In the genomic region with DNA sequence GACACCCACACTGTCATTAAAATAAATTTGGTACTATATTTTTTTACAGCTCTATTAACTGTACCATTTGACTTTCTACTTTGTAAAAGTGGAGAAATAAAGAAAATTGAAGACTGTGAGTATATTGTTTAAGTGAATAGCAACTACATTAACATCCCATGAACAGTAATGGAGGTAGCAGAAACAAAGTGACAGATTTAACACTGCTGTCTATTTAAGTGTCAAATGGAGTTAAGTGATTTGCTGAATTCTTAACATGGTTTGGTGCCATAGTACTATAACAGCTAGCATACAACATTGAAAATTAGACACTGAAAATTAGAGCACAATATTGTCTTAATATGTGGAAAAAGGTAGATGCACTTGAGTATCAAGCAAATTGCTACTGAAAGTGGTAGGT, we compare ENCODE assay signal across 25 cellular contexts.
"Had no signal": no experiment of that assay in that cellular context is flagged by ENCODE, and none has a peak within 500 bp of the region (broad histone marks: within the 10 kb centered on the region; RNA-seq: fewer than 3 reads in every experiment).

No MANE protein-coding gene starts in this region.

- H3K9me3 Mint-ChIP-seq: dendritic cell treated with granulocyte-macrophage colony-stimulating factor and Interleukin-4, amounts not matched to agents 40 ng/mL and 50 ng/mL, for 4 days; effector memory CD8-positive, alpha-beta T cell; endodermal cell had no signal

- DNase-seq: colonic mucosa; cortex of kidney; dermis blood vessel endothelial cell; dorsolateral prefrontal cortex; effector CD4-positive, alpha-beta T cell; effector CD8-positive, alpha-beta T cell; effector memory CD4-positive, alpha-beta T cell; effector memory CD8-positive, alpha-beta T cell; endodermal cell; erythroblast; esophagus squamous epithelium; foreskin fibroblast; foreskin keratinocyte; foreskin melanocyte; gastrocnemius medialis; glutamatergic neuron; head of caudate nucleus; heart left ventricle; heart right ventricle had no signal

- ATAC-seq: effector memory CD8-positive, alpha-beta T cell; esophagus mucosa; foreskin keratinocyte; gastrocnemius medialis; gastroesophageal sphincter; heart left ventricle; heart right ventricle had no signal

- H3K4me3 ChIP-seq: colonic mucosa, coronary artery, dorsolateral prefrontal cortex, esophagus muscularis mucosa, esophagus squamous epithelium, gastrocnemius medialis, gastroesophageal sphincter, heart left ventricle, heart right ventricle had no signal

- H3K27ac ChIP-seq: colonic mucosa, coronary artery, dorsolateral prefrontal cortex, epithelial cell of prostate, esophagus muscularis mucosa, esophagus squamous epithelium, foreskin keratinocyte, gastrocnemius medialis, gastroesophageal sphincter, heart left ventricle, heart right ventricle had no signal

- H3K27me3 ChIP-seq: colonic mucosa, dorsolateral prefrontal cortex, esophagus muscularis mucosa, gastrocnemius medialis, gastroesophageal sphincter had no signal

- H3K27ac Mint-ChIP-seq: dendritic cell treated with granulocyte-macrophage colony-stimulating factor and Interleukin-4, amounts not matched to agents 40 ng/mL and 50 ng/mL, for 4 days; effector memory CD8-positive, alpha-beta T cell; endodermal cell had no signal

- H3K4me3 Mint-ChIP-seq: dendritic cell treated with granulocyte-macrophage colony-stimulating factor and Interleukin-4, amounts not matched to agents 40 ng/mL and 50 ng/mL, for 4 days; effector memory CD8-positive, alpha-beta T cell; endodermal cell had no signal

- H3K36me3 ChIP-seq: colonic mucosa, esophagus muscularis mucosa, esophagus squamous epithelium, gastrocnemius medialis, gastroesophageal sphincter, heart left ventricle, heart right ventricle had no signal

- H3K9me3 ChIP-seq: colonic mucosa, esophagus muscularis mucosa, esophagus squamous epithelium, gastrocnemius medialis, gastroesophageal sphincter, heart left ventricle, heart right ventricle had no signal

- H3K4me1 Mint-ChIP-seq: endodermal cell had no signal
